ENCODE assay signal across 11 cellular contexts in genomic region chr14:54685286-54685845, GRCh38.
DNase-seq lines count a peak whose midpoint lies in the region; ATAC-seq, FAIRE-seq and TF ChIP-seq lines count a peak whose summit lies in the region.
"Had no signal": no experiment of that assay in that cellular context is flagged by ENCODE, and none has a peak within 500 bp of the region (broad histone marks: within the 10 kb centered on the region; RNA-seq: fewer than 3 reads in every experiment).

No MANE protein-coding gene starts in this region.

- H3K79me1 ChIP-seq in H1 (ENCODE audit: low read depth, low read length), result no peaks in the 10 kb centered on the region; the same call in 1 of the 2 replicates

- no TSS peak for BruUV-seq in Calu3 (replicated peaks; lab: Mats Ljungman, UMichigan)

- WGBS in H1 (ENCODE audit: extremely low coverage in 1 of 2, insufficient coverage in 1 of 2, insufficient read length in 1 of 2, insufficient replicate concordance in 2 of 2, low coverage in 1 of 2, low lambda C conversion rate in 2 of 2, missing lambda C conversion rate in 1 of 2), 2 experiments, result 98% methylated on average over 4 of the region's 4 CpGs; no CpG with 5 or more reads in 1 of the 2 experiments
- WGBS in psoas muscle, 3 donors, result 83 to 90% (median 89%) methylated on average over 4 of the region's 4 CpGs

- H3K4me1 ChIP-seq in right atrium auricular region (peaks cover 0 to 74% of the 10 kb centered on the region in 2 donors), H1 (replicated peaks in 1 of 4; ENCODE audit: control insufficient read depth in 3 of 4, insufficient read depth in 4 of 4, low read length in 3 of 4) (peaks cover 6 to 11% (median 8%) of the 10 kb centered on the region in 4 experiments), psoas muscle (peaks cover 42% of the 10 kb centered on the region)

- no peak overlapping the region for H2BK12ac ChIP-seq in H1 (ENCODE audit: low read depth, low read length)

- no peak overlapping the region for H3K9ac ChIP-seq in H1 (replicated peaks in 1 of 4; ENCODE audit: extremely low read depth in 1 of 4, low read depth in 3 of 4, low read length in 3 of 4)

- no peak overlapping the region for H4K8ac ChIP-seq in H1 (ENCODE audit: extremely low read depth, insufficient read depth, low read length)

- POLR2A ChIA-PET in H1 (lab: Charles Lee; ENCODE audit: partially characterized antibody), result interaction anchor here (0.6 to 2.6 kb wide), 12 partner anchors 8 to 341 kb away, joined by 3 to 16 read pairs (median 5); partner anchors contain the start of genes CGRRF1, GCH1 and SAMD4A

- TF ChIP-seq RAD21 in H1 (IDR thresholded peaks at IDR 0.05 in 1 of 2, conservative IDR thresholded peaks at IDR 0.05 in 1 of 2; ENCODE audit: low read depth in 2 of 2, low read length in 2 of 2), result no peak

- H4K20me1 ChIP-seq in H1 (replicated peaks in 1 of 2; ENCODE audit: control insufficient read depth in 1 of 2, insufficient read depth in 2 of 2, low read length in 2 of 2), result no peaks in the 10 kb centered on the region

- H3K4me2 ChIP-seq in H1 (ENCODE audit: insufficient read depth in 1 of 2, low read depth in 2 of 2, low read length in 2 of 2), result no peak overlapping the region; a peak in 1 of 4 replicates

- H2BK20ac ChIP-seq in H1 (ENCODE audit: low read length), result peak overlapping the region; percentile 1; the same call in 1 of the 2 replicates

- no peak for TF ChIP-seq CTCF in right atrium auricular region (IDR thresholded peaks at IDR 0.05)
- no peak for TF ChIP-seq CTCF in H1 (IDR thresholded peaks at IDR 0.05; ENCODE audit: control extremely low read depth in 1 of 3, insufficient read depth in 1 of 3, low read depth in 1 of 3, low read length in 3 of 3)
- no peak for TF ChIP-seq CTCF in psoas muscle (IDR thresholded peaks at IDR 0.05)
- TF ChIP-seq CTCF in endothelial cell (IDR thresholded peaks at IDR 0.05; ENCODE audit: unreplicated experiment), result no peak
- TF ChIP-seq CTCF in Calu3 (IDR thresholded peaks at IDR 0.05; ENCODE audit: unreplicated experiment), result no peak

- H3K4me3 ChIP-seq in right atrium auricular region, result no peak overlapping the region
- no peak overlapping the region for H3K4me3 ChIP-seq in H1 (ENCODE audit: extremely low read depth in 1 of 4, insufficient read depth in 2 of 4, low read depth in 3 of 4, low read length in 4 of 4)
- H3K4me3 ChIP-seq in psoas muscle, result no peak overlapping the region

- no peak overlapping the region for H2BK5ac ChIP-seq in H1 (ENCODE audit: low read depth, low read length)

- H3K4me3 Mint-ChIP-seq in endothelial cell (ENCODE audit: unreplicated experiment), result no peak overlapping the region
- H3K4me3 Mint-ChIP-seq in Calu3 (ENCODE audit: low read depth, unreplicated experiment), result no peak overlapping the region
- H3K4me3 Mint-ChIP-seq: stimulated activated naive CD8-positive, alpha-beta T cell treated with anti-CD3 and anti-CD28 coated beads, Interleukin-15, Interleukin-2, amounts not matched to agents 100 ng/mL and 50 ng/mL, for 24 hours had no signal

- no peak overlapping the region for H3K18ac ChIP-seq in H1 (ENCODE audit: extremely low read depth, low read length)

- H3K27me3 ChIP-seq in right atrium auricular region (no peaks in the 10 kb centered on the region), H1 (replicated peaks in 1 of 4; ENCODE audit: control insufficient read depth in 3 of 4, extremely low read depth in 1 of 4, insufficient read depth in 3 of 4, low read length in 3 of 4) (no peaks in the 10 kb centered on the region), psoas muscle (ENCODE audit: insufficient read depth in 3 of 3, low read length in 2 of 3) (no peaks in the 10 kb centered on the region)

- H3K9me3 Mint-ChIP-seq in endothelial cell (ENCODE audit: unreplicated experiment) (no peaks in the 10 kb centered on the region), Calu3 (ENCODE audit: low read depth, unreplicated experiment) (no peaks in the 10 kb centered on the region)
- H3K9me3 Mint-ChIP-seq: stimulated activated naive CD8-positive, alpha-beta T cell treated with anti-CD3 and anti-CD28 coated beads, Interleukin-15, Interleukin-2, amounts not matched to agents 100 ng/mL and 50 ng/mL, for 24 hours had no signal

- FAIRE-seq in H1 (lab: Jason Lieb, UNC), result no peak

- no peak for TF ChIP-seq EP300 in H1 (IDR thresholded peaks at IDR 0.05; ENCODE audit: borderline replicate concordance in 1 of 2, low read depth in 2 of 2, low read length in 2 of 2)

- H2AFZ ChIP-seq in H1 (ENCODE audit: low read length), result no peak overlapping the region

- no peak overlapping the region for H3K56ac ChIP-seq in H1 (replicated peaks; ENCODE audit: insufficient read length, low read depth, low read length)

- H3K9me3 ChIP-seq in right atrium auricular region (no peaks in the 10 kb centered on the region), H1 (ENCODE audit: insufficient read depth in 2 of 2, low read depth in 1 of 2, low read length in 1 of 2) (no peaks in the 10 kb centered on the region), psoas muscle (no peaks in the 10 kb centered on the region)

- H4K91ac ChIP-seq in H1 (replicated peaks; ENCODE audit: insufficient read length, low read length), result no peak overlapping the region

- ATAC-seq in left ventricle myocardium superior (no peak), psoas muscle (no peak), HG03342 (IDR thresholded peaks at IDR 0.05; ENCODE audit: unreplicated experiment) (no peak)

- peaks cover 0 to 6% of the 10 kb centered on the region in 2 experiments; a peak in 1 of 4 replicates for H3K79me2 ChIP-seq in H1 (ENCODE audit: control insufficient read depth in 1 of 2, insufficient read depth in 2 of 2, low read length in 2 of 2)

- no peak overlapping the region for H2BK15ac ChIP-seq in H1 (ENCODE audit: low read length)

- CTCF ChIA-PET in H1 (lab: Charles Lee; ENCODE audit: partially characterized antibody) (interaction anchor here (0.6 to 7.2 kb wide), 19 partner anchors 12 to 123 kb away, joined by 3 to 53 read pairs (median 4); no protein-coding TSS in a partner anchor), Calu3 (lab: Charles Lee) (interaction anchor here (0.6 to 0.8 kb wide), 2 partner anchors 48 to 121 kb away, joined by 3 to 5 read pairs; no protein-coding TSS in a partner anchor)

- no peak overlapping the region for H4K5ac ChIP-seq in H1 (ENCODE audit: insufficient read length, low read depth, low read length)

- H3K27ac ChIP-seq in right atrium auricular region, result peak overlapping the region; percentile 86 to 97
- H3K27ac ChIP-seq in H1 (ENCODE audit: low read depth, low read length), result no peak overlapping the region
- peak overlapping the region; percentile 88 for H3K27ac ChIP-seq in psoas muscle

- no peaks in the 10 kb centered on the region for H3K36me3 Mint-ChIP-seq in endothelial cell (ENCODE audit: low read depth, unreplicated experiment)
- H3K36me3 Mint-ChIP-seq in Calu3 (ENCODE audit: insufficient read depth, unreplicated experiment), result no peaks in the 10 kb centered on the region

- H3K27ac Mint-ChIP-seq in endothelial cell (ENCODE audit: unreplicated experiment) (no peak overlapping the region), Calu3 (ENCODE audit: unreplicated experiment) (no peak overlapping the region)
- H3K27ac Mint-ChIP-seq: stimulated activated naive CD8-positive, alpha-beta T cell treated with anti-CD3 and anti-CD28 coated beads, Interleukin-15, Interleukin-2, amounts not matched to agents 100 ng/mL and 50 ng/mL, for 24 hours had no signal

- H3K14ac ChIP-seq in H1 (ENCODE audit: insufficient read length), result no peak overlapping the region

- no peak overlapping the region for H3K4ac ChIP-seq in H1 (replicated peaks; ENCODE audit: insufficient read length, low read depth, low read length)

- no peak for DNase-seq in right atrium auricular region (ENCODE audit: low spot score)
- no peak for DNase-seq in left ventricle myocardium superior
- no peak for DNase-seq in H1 (ENCODE audit: low read depth in 1 of 2, low spot score in 2 of 2)
- DNase-seq in psoas muscle, result no peak
- no peak for DNase-seq in endothelial cell (ENCODE audit: low spot score)
- DNase-seq in Calu3, result no peak
- no peak for DNase-seq in C1 segment of cervical spinal cord (lab: John Stamatoyannopoulos, UW)
- DNase-seq: amniotic stem cell; stimulated activated CD4-positive, alpha-beta T cell treated with anti-CD3 and anti-CD28 coated beads, Interleukin-2, amount 100 ng/mL, for 24 hours had no signal

- H2AK5ac ChIP-seq in H1 (ENCODE audit: low read depth, low read length), result no peak overlapping the region

- no peak overlapping the region for H2BK120ac ChIP-seq in H1 (replicated peaks; ENCODE audit: low read depth, low read length)

- no peak for TF ChIP-seq POLR2A in H1 (IDR thresholded peaks at IDR 0.05; ENCODE audit: control extremely low read depth in 1 of 2, low read depth in 2 of 2, low read length in 2 of 2)

- H3K36me3 ChIP-seq in right atrium auricular region (no peaks in the 10 kb centered on the region), H1 (ENCODE audit: control insufficient read depth in 2 of 4, insufficient read depth in 4 of 4, low read length in 3 of 4) (no peaks in the 10 kb centered on the region), psoas muscle (ENCODE audit: insufficient read depth in 1 of 2, low read depth in 1 of 2) (no peaks in the 10 kb centered on the region)

- no peaks in the 10 kb centered on the region; the same call in 1 of the 2 replicates for H3K23me2 ChIP-seq in H1 (ENCODE audit: low read depth, low read length)

- no peak overlapping the region for H3K23ac ChIP-seq in H1 (ENCODE audit: insufficient read length)

- intact Hi-C loops in left ventricle myocardium superior (cut with micrococcal nuclease) (no loop called here), psoas muscle (cut with DNase I) (no loop called here), Calu3 (cut with micrococcal nuclease; ENCODE audit: unreplicated experiment) (no loop called here)

- H3K4me1 Mint-ChIP-seq in endothelial cell (ENCODE audit: unreplicated experiment) (peaks cover 18% of the 10 kb centered on the region), Calu3 (ENCODE audit: low read depth, unreplicated experiment) (no peaks in the 10 kb centered on the region)

- peaks cover 2% of the 10 kb centered on the region for H3K27me3 Mint-ChIP-seq in endothelial cell (ENCODE audit: unreplicated experiment)
- H3K27me3 Mint-ChIP-seq in Calu3 (ENCODE audit: unreplicated experiment), result no peaks in the 10 kb centered on the region
